In the genomic region with DNA sequence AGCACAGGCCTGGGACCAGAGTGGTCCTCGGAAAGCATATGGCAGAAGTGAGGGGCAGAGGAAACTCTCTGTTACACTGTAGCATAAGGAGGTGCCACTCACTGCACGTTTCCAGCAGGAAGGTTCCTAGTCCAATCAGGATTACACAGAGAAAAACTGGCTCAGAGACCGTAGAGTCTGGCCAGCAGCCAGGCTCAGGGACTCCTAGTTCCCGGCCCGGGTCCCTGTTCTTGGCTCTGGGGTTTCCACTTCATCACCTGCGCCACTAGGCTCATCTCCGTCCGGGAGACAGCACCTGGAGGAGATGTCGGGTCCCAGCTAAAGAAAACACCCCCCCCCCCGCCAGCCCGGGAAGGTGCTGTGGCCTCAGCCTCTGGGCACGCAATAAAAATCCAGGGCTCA, we compare ENCODE assay signal across 8 cellular contexts. TPM values are rescaled to one million over a fixed set of nuclear protein-coding genes. Genes with fewer than 3 reads are reported as not detected.
DNase-seq lines count a peak whose midpoint lies in the region; ATAC-seq and TF ChIP-seq lines count a peak whose summit lies in the region.

No MANE protein-coding gene starts in this region.

- CTCF ChIA-PET in activated naive CD4-positive, alpha-beta T cell treated with anti-CD3 and anti-CD28 coated beads, Interleukin-2, amount 10 ng/mL, durations not matched to agents 7 days and 5 days (lab: Charles Lee) = interaction anchor here (1.2 to 1.3 kb wide), 2 partner anchors 126 to 161 kb away, joined by 3 to 5 read pairs; no protein-coding TSS in a partner anchor

- peaks cover 2% of the 10 kb centered on the region for H3K9me3 Mint-ChIP-seq in activated naive CD4-positive, alpha-beta T cell treated with anti-CD3 and anti-CD28 coated beads, Interleukin-2, amount 10 ng/mL, durations not matched to agents 7 days and 5 days
- peaks cover 3% of the 10 kb centered on the region for H3K9me3 Mint-ChIP-seq in endodermal cell

- 29 to 46% methylated on average over 7 to 11 of the region's 12 CpGs for WGBS in endodermal cell (ENCODE audit: insufficient coverage in 1 of 2, insufficient read length in 1 of 2), 2 experiments

- H3K36me3 ChIP-seq in endodermal cell (ENCODE audit: control insufficient read depth, insufficient read depth, low read length) = no peaks in the 10 kb centered on the region

- H3K4me1 Mint-ChIP-seq in activated naive CD4-positive, alpha-beta T cell treated with anti-CD3 and anti-CD28 coated beads, Interleukin-2, amount 10 ng/mL, durations not matched to agents 7 days and 5 days = peaks cover 36% of the 10 kb centered on the region
- H3K4me1 Mint-ChIP-seq in endodermal cell = peaks cover 18% of the 10 kb centered on the region

- H3K4me3 ChIP-seq in endodermal cell (ENCODE audit: low read length) = peak overlapping the region; percentile 96

- peaks cover 6% of the 10 kb centered on the region for H3K4me1 ChIP-seq in endodermal cell (ENCODE audit: control insufficient read depth, insufficient read depth, low read length)

- no peak for TF ChIP-seq CTCF in endodermal cell (conservative IDR thresholded peaks at IDR 0.05)

- ATAC-seq in GM21423 (IDR thresholded peaks at IDR 0.05; ENCODE audit: unreplicated experiment) = no peak
- ATAC-seq in HG03521 (IDR thresholded peaks at IDR 0.05; ENCODE audit: unreplicated experiment) = no peak
- ATAC-seq in HG03432 (IDR thresholded peaks at IDR 0.05; ENCODE audit: unreplicated experiment) = no peak

- no peak for DNase-seq in activated naive CD4-positive, alpha-beta T cell treated with anti-CD3 and anti-CD28 coated beads, Interleukin-2, amount 10 ng/mL, durations not matched to agents 7 days and 5 days
- no peak for DNase-seq in activated naive CD4-positive, alpha-beta T cell (lab: John Stamatoyannopoulos, UW)
- DNase-seq in RKO (ENCODE audit: low spot score) (peak; percentile 71), endodermal cell (peak; percentile 70), mucosa of gallbladder (ENCODE audit: low spot score) (peak; percentile 67)

- H3K9ac ChIP-seq in endodermal cell (ENCODE audit: extremely low read depth, low read length, poor library complexity, severe bottlenecking) = peak overlapping the region; percentile 68

- H3K4me3 Mint-ChIP-seq in activated naive CD4-positive, alpha-beta T cell treated with anti-CD3 and anti-CD28 coated beads, Interleukin-2, amount 10 ng/mL, durations not matched to agents 7 days and 5 days = peak overlapping the region; percentile 78
- peak overlapping the region; percentile 71 for H3K4me3 Mint-ChIP-seq in endodermal cell

- peaks cover 10% of the 10 kb centered on the region for H3K27me3 Mint-ChIP-seq in activated naive CD4-positive, alpha-beta T cell treated with anti-CD3 and anti-CD28 coated beads, Interleukin-2, amount 10 ng/mL, durations not matched to agents 7 days and 5 days
- peaks cover 2% of the 10 kb centered on the region for H3K27me3 Mint-ChIP-seq in endodermal cell (ENCODE audit: insufficient read depth)

- H3K9me3 ChIP-seq in endodermal cell (ENCODE audit: control insufficient read depth, low read length) = peaks cover 2% of the 10 kb centered on the region

- H3K27ac Mint-ChIP-seq in activated naive CD4-positive, alpha-beta T cell treated with anti-CD3 and anti-CD28 coated beads, Interleukin-2, amount 10 ng/mL, durations not matched to agents 7 days and 5 days = peak overlapping the region; percentile 78
- no peak overlapping the region for H3K27ac Mint-ChIP-seq in endodermal cell

- no peaks in the 10 kb centered on the region for H3K27me3 ChIP-seq in endodermal cell (ENCODE audit: control insufficient read depth, insufficient read depth, low read length, poor library complexity, severe bottlenecking)

- H3K36me3 Mint-ChIP-seq in activated naive CD4-positive, alpha-beta T cell treated with anti-CD3 and anti-CD28 coated beads, Interleukin-2, amount 10 ng/mL, durations not matched to agents 7 days and 5 days = peaks cover 7% of the 10 kb centered on the region
- H3K36me3 Mint-ChIP-seq in endodermal cell (ENCODE audit: low read depth) = peaks cover 8% of the 10 kb centered on the region

- H3K27ac ChIP-seq in endodermal cell (ENCODE audit: low read depth, low read length) = no peak overlapping the region

RNA-seq across cellular contexts. Expression of a gene that starts 1.1 kb away (rescaled TPM):
- total RNA-seq in endodermal cell (10 to 100 TPM; 49.8 to 71.0 TPM), mucosa of gallbladder (105 TPM)
- polyA plus RNA-seq in endodermal cell (2013, experiment 1 of 2) = 39.6 TPM
- 33.2 TPM for polyA plus RNA-seq in endodermal cell (2013, experiment 2 of 2)

RNA-seq across cellular contexts. Expression of a gene that starts 34.5 kb away (rescaled TPM):
- 10 to 100 TPM in 1 of 2 donors, 1 to 10 TPM in 1; 9.6 to 12.3 TPM for total RNA-seq in endodermal cell
- polyA plus RNA-seq in endodermal cell (2013, experiment 1 of 2) = 25.2 TPM
- polyA plus RNA-seq in endodermal cell (2013, experiment 2 of 2) = 20.9 TPM
- total RNA-seq in mucosa of gallbladder = 322 TPM

RNA-seq across cellular contexts. Expression of a gene that starts 42.7 kb away (rescaled TPM):
- total RNA-seq in endodermal cell (10 to 100 TPM; 17.1 to 19.9 TPM), mucosa of gallbladder (29.3 TPM)
- polyA plus RNA-seq in endodermal cell (2013, experiment 1 of 2) = 14.7 TPM
- 14.6 TPM for polyA plus RNA-seq in endodermal cell (2013, experiment 2 of 2)

Comparison
In these comparisons a context has a peak if more than half of its experiments do, and no peak if none do; other contexts are left out.
1. DNase-seq: peak in RKO (single experiment), endodermal cell (single experiment) and mucosa of gallbladder (single experiment); none in activated naive CD4-positive, alpha-beta T cell treated with anti-CD3 and anti-CD28 coated beads, Interleukin-2, amount 10 ng/mL, durations not matched to agents 7 days and 5 days (single experiment) and activated naive CD4-positive, alpha-beta T cell (0 of 4).
2. RNA of a gene that starts 34.5 kb away (total RNA-seq): 322 TPM in mucosa of gallbladder (single experiment); 9.6 to 12.3 TPM in endodermal cell; every median in the first group is over 10 times any median in the second.